Comparison of ENCODE assay signal across 11 cellular contexts in the genomic region with DNA sequence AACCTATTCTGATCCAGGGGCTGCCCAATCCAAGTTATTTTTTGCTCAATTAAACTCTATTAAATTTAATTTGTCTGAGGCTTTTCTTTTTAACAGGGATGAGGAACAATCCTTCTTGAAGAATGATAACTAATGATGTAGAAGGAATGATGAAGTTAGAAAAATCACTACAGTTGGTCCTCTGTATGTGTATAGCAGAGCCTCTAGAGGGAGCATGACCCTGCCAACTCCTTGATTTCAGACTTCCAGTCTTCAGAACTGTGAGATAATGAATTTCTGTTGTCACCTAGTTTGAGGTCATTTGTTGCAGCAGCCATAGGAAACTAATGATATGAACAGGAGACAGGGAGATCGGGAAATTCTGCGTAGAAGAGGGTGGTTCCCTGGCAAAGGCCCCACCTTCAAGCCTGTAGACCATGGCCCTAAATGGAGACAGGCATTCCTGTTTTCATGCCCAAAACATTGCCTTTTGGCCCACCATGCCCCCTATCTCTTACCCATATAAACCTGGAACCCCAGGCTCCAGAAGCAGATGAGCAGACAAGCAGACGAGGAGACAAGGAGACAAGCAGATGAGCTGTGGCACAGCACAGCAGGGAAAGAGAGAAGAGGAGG. TPM values are rescaled to one million over a fixed set of nuclear protein-coding genes. Genes with fewer than 3 reads are reported as not detected.
A peak's percentile ranks its signal among the peaks of the same experiment; 100 is the strongest.
DNase-seq lines count a peak whose midpoint lies in the region; ATAC-seq and TF ChIP-seq lines count a peak whose summit lies in the region.
"Had no signal": no experiment of that assay in that cellular context is flagged by ENCODE, and none has a peak within 500 bp of the region (broad histone marks: within the 10 kb centered on the region; RNA-seq: fewer than 3 reads in every experiment).

No MANE protein-coding gene starts in this region.

- intact Hi-C loops in heart right ventricle (cut with DNase I): loop anchor here in 1 of 10 donors (10.0 kb wide), 1 partner anchor 900 kb away; no protein-coding TSS in a partner anchor
- intact Hi-C loops in cardiac septum (cut with DNase I): no loop called here
- intact Hi-C loops in posterior vena cava (cut with DNase I): no loop called here

- 66 to 67% methylated on average over 3 of the region's 3 CpGs for WGBS in heart right ventricle, 2 donors

- H3K9me3 ChIP-seq in heart right ventricle: no peaks in the 10 kb centered on the region
- no peaks in the 10 kb centered on the region for H3K9me3 ChIP-seq in OCI-LY1 (ENCODE audit: low read length)
- H3K9me3 ChIP-seq: prostate gland had no signal

- H3K79me2 ChIP-seq in OCI-LY1 (ENCODE audit: insufficient read depth, low read length): no peaks in the 10 kb centered on the region

- H3K36me3 ChIP-seq in heart right ventricle (no peaks in the 10 kb centered on the region), OCI-LY1 (ENCODE audit: insufficient read depth, low read length) (no peaks in the 10 kb centered on the region)
- H3K36me3 ChIP-seq: prostate gland had no signal

- H4K20me1 ChIP-seq in OCI-LY1 (ENCODE audit: insufficient read depth, low read length): no peaks in the 10 kb centered on the region

- DNase-seq in heart right ventricle: no peak
- no peak for DNase-seq in cardiac septum (ENCODE audit: low spot score)
- DNase-seq in fibroblast of mammary gland (ENCODE audit: low read depth): peak; percentile 30
- no peak for DNase-seq in posterior vena cava (ENCODE audit: low spot score)
- no peak for DNase-seq in NCI-H146 treated with DMSO at 0.1 percent for 48 hours (lab: John Stamatoyannopoulos, UW; ENCODE audit: unreplicated experiment)
- DNase-seq: activated naive CD4-positive, alpha-beta T cell treated with anti-CD3 and anti-CD28 coated beads, Interleukin-2, amount 50 U/mL, for 16 hours; KG1 had no signal

- no peaks in the 10 kb centered on the region for H3F3A ChIP-seq in OCI-LY1 (ENCODE audit: insufficient read depth, low read length)

- H3K4me3 ChIP-seq in heart right ventricle (no peak overlapping the region), OCI-LY1 (ENCODE audit: low read depth, low read length, poor library complexity, severe bottlenecking) (no peak overlapping the region), fibroblast of mammary gland (ENCODE audit: control insufficient read depth, low read depth, low read length) (no peak overlapping the region)
- H3K4me3 ChIP-seq: prostate gland had no signal

- no peak for ATAC-seq in heart right ventricle
- ATAC-seq in HG02852 (IDR thresholded peaks at IDR 0.05; ENCODE audit: unreplicated experiment): no peak
- ATAC-seq in GM18858 (IDR thresholded peaks at IDR 0.05; ENCODE audit: unreplicated experiment): no peak

- no peak overlapping the region for H2AFZ ChIP-seq in OCI-LY1 (ENCODE audit: low read length)

- no peak overlapping the region for H3K27ac ChIP-seq in heart right ventricle
- H3K27ac ChIP-seq in OCI-LY1 (ENCODE audit: low read depth, low read length, poor library complexity, severe bottlenecking): no peak overlapping the region
- H3K27ac ChIP-seq: prostate gland had no signal

- TF ChIP-seq CTCF in heart right ventricle (IDR thresholded peaks at IDR 0.05) (peak in 7 of 9 donors; percentile 15 to 52 (median 43)), OCI-LY1 (IDR thresholded peaks at IDR 0.05; ENCODE audit: low read length) (peak; percentile 56; the same call in 1 of the 2 replicates), fibroblast of mammary gland (conservative IDR thresholded peaks at IDR 0.05; ENCODE audit: control insufficient read depth, insufficient read depth, low read depth, low read length) (peak; percentile 48)

- no peak overlapping the region for H3K4me2 ChIP-seq in OCI-LY1 (ENCODE audit: low read length)

- no peaks in the 10 kb centered on the region for H3K4me1 ChIP-seq in heart right ventricle
- no peaks in the 10 kb centered on the region for H3K4me1 ChIP-seq in OCI-LY1 (ENCODE audit: insufficient read depth, low read length, severe bottlenecking)
- H3K4me1 ChIP-seq: prostate gland had no signal

- H3K27me3 ChIP-seq in heart right ventricle (peaks cover 0 to 10% (median 0%) of the 10 kb centered on the region in 7 donors), OCI-LY1 (ENCODE audit: insufficient read depth, low read length) (no peaks in the 10 kb centered on the region)

- no peak overlapping the region for H3K9ac ChIP-seq in OCI-LY1 (ENCODE audit: low read length)

- no peaks in the 10 kb centered on the region for H3K9me2 ChIP-seq in OCI-LY1 (ENCODE audit: low read depth, low read length)

RNA-seq across cellular contexts. Expression of gene QSER1, which starts 7.7 kb away (rescaled TPM):
- total RNA-seq in heart right ventricle (10 to 100 TPM; 14.2 to 23.8 (median 20.4) TPM), cardiac septum (22.7 TPM), posterior vena cava (10 to 100 TPM; 19.0 to 23.3 TPM)
- 1 to 10 TPM; 2.5 to 2.7 TPM for polyA plus RNA-seq in heart right ventricle

RNA-seq across cellular contexts. Expression of gene PRRG4, which starts 55.1 kb away (rescaled TPM):
- total RNA-seq in heart right ventricle: 1 to 10 TPM in 1 of 10 donors, under 1 TPM in 8, not detected in 1; 0.08 to 1.3 (median 0.32) TPM
- polyA plus RNA-seq in heart right ventricle: under 1 TPM; 0.14 to 0.80 TPM
- 0.40 TPM for total RNA-seq in cardiac septum
- under 1 TPM; 0.81 to 0.83 TPM for total RNA-seq in posterior vena cava
